Comparison of ENCODE assay signal across 16 cellular contexts in genomic region chr6:166877906-166878305, GRCh38.
DNase-seq lines count a peak whose midpoint lies in the region; ATAC-seq and TF ChIP-seq lines count a peak whose summit lies in the region.
"Had no signal": no experiment of that assay in that cellular context is flagged by ENCODE, and none has a peak within 500 bp of the region (broad histone marks: within the 10 kb centered on the region; RNA-seq: fewer than 3 reads in every experiment).

No MANE protein-coding gene starts in this region.

- in situ Hi-C loops in GM23248 (cut with MboI): no loop called here
- in situ Hi-C loops in brain microvascular endothelial cell (cut with HindIII; ENCODE audit: low pct_ligation_motif_present, low sequenced_read_pairs): no loop called here

- H3K9ac ChIP-seq in GM23248: no peak overlapping the region

- H3K4me1 ChIP-seq in GM23248 (ENCODE audit: insufficient read depth): no peaks in the 10 kb centered on the region
- no peaks in the 10 kb centered on the region for H3K4me1 ChIP-seq in foreskin keratinocyte
- H3K4me1 ChIP-seq: SJSA1 had no signal

- no peak overlapping the region for H3K4me2 ChIP-seq in GM23248 (ENCODE audit: unreplicated experiment)

- no peaks in the 10 kb centered on the region for H4K20me1 ChIP-seq in GM23248 (ENCODE audit: insufficient read depth)

- no peak for ATAC-seq in foreskin keratinocyte
- ATAC-seq in HG03139 (IDR thresholded peaks at IDR 0.05; ENCODE audit: unreplicated experiment): no peak

- H3K27ac ChIP-seq in GM23248: no peak overlapping the region
- no peak overlapping the region for H3K27ac ChIP-seq in foreskin keratinocyte
- H3K27ac ChIP-seq in brain microvascular endothelial cell: no peak overlapping the region
- H3K27ac ChIP-seq: RWPE1, SJSA1 had no signal

- H3K27me3 ChIP-seq in GM23248 (replicated peaks; ENCODE audit: insufficient read depth): peaks cover 3% of the 10 kb centered on the region; the same call in 1 of the 2 replicates
- no peaks in the 10 kb centered on the region for H3K27me3 ChIP-seq in foreskin keratinocyte
- no peaks in the 10 kb centered on the region for H3K27me3 ChIP-seq in brain microvascular endothelial cell (replicated peaks)

- no peaks in the 10 kb centered on the region for H3K9me3 ChIP-seq in GM23248 (ENCODE audit: low read depth)
- H3K9me3 ChIP-seq: SJSA1 had no signal

- H3K79me2 ChIP-seq in GM23248 (ENCODE audit: insufficient read depth): no peaks in the 10 kb centered on the region

- H2AFZ ChIP-seq in GM23248: no peak overlapping the region

- TF ChIP-seq CTCF in foreskin keratinocyte (conservative IDR thresholded peaks at IDR 0.05): no peak
- no peak for TF ChIP-seq CTCF in brain microvascular endothelial cell (IDR thresholded peaks at IDR 0.05; ENCODE audit: low read depth, low read length, missing control alignments)

- DNase-seq in GM23248 (peak; percentile 5), NCI-H226 (peak; percentile 46), foreskin keratinocyte (peak; percentile 8 to 47), renal cortical epithelial cell (ENCODE audit: low read depth) (peak; percentile 62), brain microvascular endothelial cell (no peak), OCI-M1 (lab: John Stamatoyannopoulos, UW) (no peak)
- no peak for DNase-seq in activated naive CD4-positive, alpha-beta T cell treated with anti-CD3 and anti-CD28 coated beads, Interleukin-2, amount 50 U/mL, for 16 hours
- DNase-seq: C1 segment of cervical spinal cord, HCEC 1CT, KG1, NCI-H1417, NCI-H2029, NCI-H510A treated with DMSO at 0.1 percent for 48 hours had no signal

- no peaks in the 10 kb centered on the region for H3F3A ChIP-seq in GM23248 (ENCODE audit: insufficient read depth)

- no peak overlapping the region for H3K4me3 ChIP-seq in GM23248
- H3K4me3 ChIP-seq in brain microvascular endothelial cell (ENCODE audit: low read depth, low read length): no peak overlapping the region
- H3K4me3 ChIP-seq: SJSA1 had no signal

- WGBS in GM23248 (ENCODE audit: low coverage in 1 of 2, low lambda C conversion rate in 2 of 2, missing lambda C conversion rate in 2 of 2), 2 experiments: 31 to 36% methylated on average over 2 of the region's 2 CpGs

- no peaks in the 10 kb centered on the region for H3K36me3 ChIP-seq in GM23248 (ENCODE audit: low read depth)
- no peaks in the 10 kb centered on the region for H3K36me3 ChIP-seq in brain microvascular endothelial cell (replicated peaks)
- H3K36me3 ChIP-seq: SJSA1 had no signal

- no peaks in the 10 kb centered on the region for H3K9me2 ChIP-seq in GM23248 (ENCODE audit: insufficient read depth)

Comparison
In these comparisons a context has a peak if more than half of its experiments do, and no peak if none do; other contexts are left out.
1. DNase-seq: peak in GM23248 (single experiment), NCI-H226 (single experiment), foreskin keratinocyte (2 of 2) and renal cortical epithelial cell (single experiment); none in brain microvascular endothelial cell (single experiment), OCI-M1 (single experiment) and activated naive CD4-positive, alpha-beta T cell treated with anti-CD3 and anti-CD28 coated beads, Interleukin-2, amount 50 U/mL, for 16 hours (single experiment).